ENCODE assay signal across 15 cellular contexts in the genomic region with DNA sequence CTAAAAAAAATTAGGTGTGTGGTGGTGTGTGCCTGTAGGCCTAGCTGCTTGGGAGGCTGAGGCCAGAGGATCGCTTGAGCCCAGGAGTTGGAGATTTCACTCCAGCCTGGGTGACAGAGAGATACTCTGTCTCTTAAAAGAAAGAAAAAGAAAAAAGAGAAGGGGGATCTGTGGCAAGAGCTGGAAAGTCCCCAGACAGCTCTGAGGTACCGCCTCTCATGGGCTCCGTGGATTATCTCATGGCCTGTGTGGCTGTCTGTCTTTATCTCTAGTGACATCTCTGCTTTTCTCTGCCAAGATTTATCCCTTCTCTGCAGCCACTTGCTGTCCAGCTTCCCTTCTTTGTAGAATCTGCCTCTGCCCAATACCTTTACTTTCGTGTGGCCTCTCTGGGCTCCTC. TPM values are rescaled to one million over a fixed set of nuclear protein-coding genes. Genes with fewer than 3 reads are reported as not detected.
DNase-seq lines count a peak whose midpoint lies in the region; ATAC-seq and TF ChIP-seq lines count a peak whose summit lies in the region.
"Had no signal": no experiment of that assay in that cellular context is flagged by ENCODE, and none has a peak within 500 bp of the region (broad histone marks: within the 10 kb centered on the region; RNA-seq: fewer than 3 reads in every experiment).

No MANE protein-coding gene starts in this region.

- TF ChIP-seq CTCF in GM13977 (IDR thresholded peaks at IDR 0.05; ENCODE audit: extremely low read depth, insufficient read depth, missing control alignments), result no peak
- no peak for TF ChIP-seq CTCF in CD14-positive monocyte (IDR thresholded peaks at IDR 0.05)
- TF ChIP-seq CTCF in heart left ventricle (IDR thresholded peaks at IDR 0.05), result no peak

- in situ Hi-C loops in GM13977 (cut with MboI; ENCODE audit: low pct_unique_long_range_greater_than_20kb, low sequenced_read_pairs, unreplicated experiment), result no loop called here

- peaks cover 36 to 77% (median 63%) of the 10 kb centered on the region in 4 donors for H3K4me1 Mint-ChIP-seq in CD4-positive, CD25-positive, alpha-beta regulatory T cell
- peaks cover 67% of the 10 kb centered on the region for H3K4me1 Mint-ChIP-seq in T-helper 2 cell treated with Interferon-gamma antibody and Interleukin-4, amounts not matched to agents 5 μg/mL and 100 μg/mL, for 36 hours (ENCODE audit: low read depth)
- H3K4me1 Mint-ChIP-seq in immature natural killer cell (peaks cover 79 to 88% of the 10 kb centered on the region in 2 donors), CD14-positive monocyte (peaks cover 67% of the 10 kb centered on the region)

- no peaks in the 10 kb centered on the region for H3K27me3 ChIP-seq in CD4-positive, CD25-positive, alpha-beta regulatory T cell (ENCODE audit: control insufficient read depth, insufficient read depth, low read length)
- no peaks in the 10 kb centered on the region for H3K27me3 ChIP-seq in heart left ventricle
- H3K27me3 ChIP-seq: BLaER1 treated with 17β-estradiol and CSF1 and Interleukin-3, amounts not matched to agents 10 nM and 100 nM; stomach had no signal

- no peak for DNase-seq in CD4-positive, CD25-positive, alpha-beta regulatory T cell
- DNase-seq in GM13977 (ENCODE audit: low spot score), result peak; percentile 71
- no peak for DNase-seq in T-helper 2 cell treated with Interferon-gamma antibody and Interleukin-4, amounts not matched to agents 5 μg/mL and 100 μg/mL, for 36 hours (ENCODE audit: low spot score)
- DNase-seq in immature natural killer cell, result no peak
- DNase-seq in CD14-positive monocyte (ENCODE audit: low spot score), result no peak
- DNase-seq in activated gamma-delta T cell (lab: John Stamatoyannopoulos, UW), result no peak
- DNase-seq in heart left ventricle, result no peak
- no peak for DNase-seq in NCI-H1105 treated with DMSO at 0.1 percent for 48 hours (lab: John Stamatoyannopoulos, UW)
- DNase-seq: activated effector memory CD4-positive, alpha-beta T cell treated with Interleukin-2 at 50 U/mL for 16 hours; NCI-H1436; NCI-H510A treated with DMSO at 0.1 percent for 48 hours; stimulated activated CD4-positive, alpha-beta T cell treated with anti-CD3 and anti-CD28 coated beads, Interleukin-4, amount 100 ng/mL, for 1 hour; stomach had no signal

- H3K27ac Mint-ChIP-seq in CD4-positive, CD25-positive, alpha-beta regulatory T cell, result peak overlapping the region in 2 of 3 donors; percentile 43 to 68
- H3K27ac Mint-ChIP-seq in T-helper 2 cell treated with Interferon-gamma antibody and Interleukin-4, amounts not matched to agents 5 μg/mL and 100 μg/mL, for 36 hours, result peak overlapping the region; percentile 77
- H3K27ac Mint-ChIP-seq in immature natural killer cell, result peak overlapping the region; percentile 64 to 86 (median 74)
- peak overlapping the region in 3 of 7 donors; percentile 33 to 40 (median 36) for H3K27ac Mint-ChIP-seq in CD14-positive monocyte
- H3K27ac Mint-ChIP-seq: GM23338 had no signal

- 82 to 85% (median 84%) methylated on average over 4 of the region's 4 CpGs for WGBS in heart left ventricle, 4 donors

- TF ChIP-seq POLR2A in heart left ventricle (IDR thresholded peaks at IDR 0.05), result no peak

- H3K27me3 Mint-ChIP-seq in CD4-positive, CD25-positive, alpha-beta regulatory T cell, result no peaks in the 10 kb centered on the region
- no peaks in the 10 kb centered on the region for H3K27me3 Mint-ChIP-seq in T-helper 2 cell treated with Interferon-gamma antibody and Interleukin-4, amounts not matched to agents 5 μg/mL and 100 μg/mL, for 36 hours (ENCODE audit: low read depth)
- H3K27me3 Mint-ChIP-seq in immature natural killer cell (ENCODE audit: low read depth in 3 of 3) (peaks cover under 1 to 8% (median 2%) of the 10 kb centered on the region in 3 donors), CD14-positive monocyte (ENCODE audit: low read depth in 3 of 3) (no peaks in the 10 kb centered on the region)

- peak overlapping the region in 1 of 4 donors; percentile 72 for H3K4me3 Mint-ChIP-seq in CD4-positive, CD25-positive, alpha-beta regulatory T cell
- peak overlapping the region; percentile 14 for H3K4me3 Mint-ChIP-seq in T-helper 2 cell treated with Interferon-gamma antibody and Interleukin-4, amounts not matched to agents 5 μg/mL and 100 μg/mL, for 36 hours
- H3K4me3 Mint-ChIP-seq in immature natural killer cell (peak overlapping the region in 3 of 5 donors; percentile 5 to 33 (median 20)), CD14-positive monocyte (no peak overlapping the region)
- H3K4me3 Mint-ChIP-seq: GM23338 had no signal

- peaks cover 7% of the 10 kb centered on the region for H3K36me3 Mint-ChIP-seq in CD4-positive, CD25-positive, alpha-beta regulatory T cell
- H3K36me3 Mint-ChIP-seq in T-helper 2 cell treated with Interferon-gamma antibody and Interleukin-4, amounts not matched to agents 5 μg/mL and 100 μg/mL, for 36 hours (ENCODE audit: low read depth), result peaks cover 14% of the 10 kb centered on the region
- H3K36me3 Mint-ChIP-seq in immature natural killer cell (no peaks in the 10 kb centered on the region), CD14-positive monocyte (peaks cover 11 to 15% of the 10 kb centered on the region in 2 donors)

- no peaks in the 10 kb centered on the region for H3K9me3 ChIP-seq in CD4-positive, CD25-positive, alpha-beta regulatory T cell (ENCODE audit: control insufficient read depth in 2 of 2, low read length in 2 of 2)
- H3K9me3 ChIP-seq in heart left ventricle, result no peaks in the 10 kb centered on the region
- H3K9me3 ChIP-seq: BLaER1 treated with 17β-estradiol and CSF1 and Interleukin-3, amounts not matched to agents 10 nM and 100 nM; stomach had no signal

- no peak overlapping the region for H3K27ac ChIP-seq in CD4-positive, CD25-positive, alpha-beta regulatory T cell (ENCODE audit: insufficient read depth, low read length, poor library complexity, severe bottlenecking)
- no peak overlapping the region for H3K27ac ChIP-seq in heart left ventricle
- H3K27ac ChIP-seq: BLaER1 treated with 17β-estradiol and CSF1 and Interleukin-3, amounts not matched to agents 10 nM and 100 nM had no signal

- peaks cover 24% of the 10 kb centered on the region for H3K4me1 ChIP-seq in CD4-positive, CD25-positive, alpha-beta regulatory T cell (ENCODE audit: control insufficient read depth, insufficient read depth, low read length, poor library complexity, severe bottlenecking)
- H3K4me1 ChIP-seq in heart left ventricle, result peaks cover 2 to 76% (median 34%) of the 10 kb centered on the region in 12 donors

- no peak overlapping the region for H3K4me3 ChIP-seq in CD4-positive, CD25-positive, alpha-beta regulatory T cell (ENCODE audit: low read depth, low read length)
- H3K4me3 ChIP-seq in heart left ventricle, result no peak overlapping the region
- H3K4me3 ChIP-seq: BLaER1 treated with 17β-estradiol and CSF1 and Interleukin-3, amounts not matched to agents 10 nM and 100 nM; GM23338; stomach had no signal

- peaks cover 0 to 1% (median 0%) of the 10 kb centered on the region in 7 donors for H3K9me3 Mint-ChIP-seq in CD4-positive, CD25-positive, alpha-beta regulatory T cell
- no peaks in the 10 kb centered on the region for H3K9me3 Mint-ChIP-seq in T-helper 2 cell treated with Interferon-gamma antibody and Interleukin-4, amounts not matched to agents 5 μg/mL and 100 μg/mL, for 36 hours
- H3K9me3 Mint-ChIP-seq in immature natural killer cell (no peaks in the 10 kb centered on the region), CD14-positive monocyte (no peaks in the 10 kb centered on the region)

- no peaks in the 10 kb centered on the region for H3K36me3 ChIP-seq in CD4-positive, CD25-positive, alpha-beta regulatory T cell (ENCODE audit: control insufficient read depth, insufficient read depth, low read length)
- peaks cover 0 to 3% (median 0%) of the 10 kb centered on the region in 9 donors for H3K36me3 ChIP-seq in heart left ventricle

- ATAC-seq in CD4-positive, CD25-positive, alpha-beta regulatory T cell (ENCODE audit: low read depth in 2 of 2), result peak in 1 of 2 donors; percentile 32
- no peak for ATAC-seq in heart left ventricle
- ATAC-seq: GM23338 had no signal

- intact Hi-C loops in CD14-positive monocyte (cut with micrococcal nuclease) (no loop called here), heart left ventricle (cut with DNase I) (no loop called here)

RNA-seq across cellular contexts. Expression of a gene that starts 5.7 kb away (rescaled TPM):
- total RNA-seq in CD4-positive, CD25-positive, alpha-beta regulatory T cell, result 32.8 TPM
- 10 to 100 TPM; 42.5 to 51.7 (median 43.7) TPM for polyA plus RNA-seq in CD4-positive, CD25-positive, alpha-beta regulatory T cell
- polyA plus RNA-seq in immature natural killer cell, result 10 to 100 TPM; 35.0 to 73.2 (median 52.2) TPM
- polyA plus RNA-seq in CD14-positive monocyte, result 10 to 100 TPM; 16.8 to 18.8 TPM
- 10 to 100 TPM; 23.8 to 87.3 (median 30.7) TPM for total RNA-seq in heart left ventricle
- 10 to 100 TPM; 34.8 to 52.5 TPM for polyA plus RNA-seq in heart left ventricle

RNA-seq across cellular contexts. Expression of a gene that starts 5.8 kb away (rescaled TPM):
- 55.8 TPM for total RNA-seq in CD4-positive, CD25-positive, alpha-beta regulatory T cell
- 10 to 100 TPM; 36.8 to 45.3 (median 39.7) TPM for polyA plus RNA-seq in CD4-positive, CD25-positive, alpha-beta regulatory T cell
- polyA plus RNA-seq in immature natural killer cell, result 10 to 100 TPM; 43.5 to 65.3 (median 46.9) TPM
- polyA plus RNA-seq in CD14-positive monocyte, result 10 to 100 TPM; 52.1 to 61.3 TPM
- 10 to 100 TPM; 40.5 to 94.7 (median 52.7) TPM for total RNA-seq in heart left ventricle
- polyA plus RNA-seq in heart left ventricle, result 10 to 100 TPM; 17.9 to 54.0 TPM

RNA-seq across cellular contexts. Expression of a gene that starts 44.4 kb away (rescaled TPM):
- 0.99 TPM for total RNA-seq in CD4-positive, CD25-positive, alpha-beta regulatory T cell
- under 1 TPM in 1 of 4 donors, not detected in 3; 0.29 TPM for polyA plus RNA-seq in CD4-positive, CD25-positive, alpha-beta regulatory T cell
- polyA plus RNA-seq in immature natural killer cell, result 1 to 10 TPM; 1.7 to 7.6 (median 2.0) TPM
- 10 to 100 TPM; 14.5 to 22.7 TPM for polyA plus RNA-seq in CD14-positive monocyte
- 100 to 1,000 TPM in 2 of 9 donors, 10 to 100 TPM in 7; 34.8 to 131 (median 71.3) TPM for total RNA-seq in heart left ventricle
- 100 to 1,000 TPM; 114 to 205 TPM for polyA plus RNA-seq in heart left ventricle
- total RNA-seq: GM23338 had no signal
- polyA plus RNA-seq: GM23338 had no signal

Comparison
In these comparisons a context has a peak if more than half of its experiments do, and no peak if none do; other contexts are left out.
1. H3K4me3 Mint-ChIP-seq: peak in T-helper 2 cell treated with Interferon-gamma antibody and Interleukin-4, amounts not matched to agents 5 μg/mL and 100 μg/mL, for 36 hours (single experiment) and immature natural killer cell (3 of 5); none in CD14-positive monocyte (0 of 2).
2. RNA of a gene that starts 44.4 kb away (polyA plus RNA-seq): 114 to 205 TPM in heart left ventricle; 14.5 to 22.7 TPM in CD14-positive monocyte, 1.7 to 7.6 TPM in immature natural killer cell and 0.29 TPM in CD4-positive, CD25-positive, alpha-beta regulatory T cell; every median in the first group is over 4 times any median in the second.